9 cellular contexts compared by ENCODE assay signal in the genomic region with DNA sequence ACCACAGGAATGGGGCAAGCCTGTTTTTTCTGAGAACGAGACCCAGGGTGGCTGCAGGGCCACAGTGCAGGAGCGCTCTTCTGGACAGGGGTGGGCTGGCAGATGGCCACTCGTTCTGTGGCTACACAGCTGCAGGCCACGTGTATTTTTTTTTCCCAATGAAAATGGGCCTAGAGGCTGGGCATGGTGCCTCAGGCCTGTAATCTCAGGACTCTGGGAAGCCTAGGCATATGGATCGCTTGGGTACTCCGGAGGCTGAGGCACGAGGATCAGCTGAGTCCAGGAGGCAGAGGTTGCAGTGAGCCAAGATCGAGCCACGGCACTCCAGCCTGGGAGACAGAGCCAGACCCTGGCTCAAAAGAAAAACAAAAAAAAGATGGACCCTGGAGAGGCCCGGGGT. TPM values are rescaled to one million over a fixed set of nuclear protein-coding genes. Genes with fewer than 3 reads are reported as not detected.
DNase-seq lines count a peak whose midpoint lies in the region; ATAC-seq and TF ChIP-seq lines count a peak whose summit lies in the region.
"Had no signal": no experiment of that assay in that cellular context is flagged by ENCODE, and none has a peak within 500 bp of the region (broad histone marks: within the 10 kb centered on the region; RNA-seq: fewer than 3 reads in every experiment).

No MANE protein-coding gene starts in this region.

- H3K27me3 ChIP-seq in layer of hippocampus (ENCODE audit: control insufficient read depth, insufficient read depth, low read length) (no peaks in the 10 kb centered on the region), upper lobe of left lung (no peaks in the 10 kb centered on the region)

- TF ChIP-seq CTCF in upper lobe of left lung (IDR thresholded peaks at IDR 0.05): no peak

- no peak for TF ChIP-seq EP300 in upper lobe of left lung (IDR thresholded peaks at IDR 0.05)

- ATAC-seq in upper lobe of left lung (ENCODE audit: low FRiP score in 2 of 2): peak; percentile 2 to 9

- no peaks in the 10 kb centered on the region for H3K9me3 Mint-ChIP-seq in activated naive CD4-positive, alpha-beta T cell treated with anti-CD3 and anti-CD28 coated beads for 36 hours
- no peaks in the 10 kb centered on the region for H3K9me3 Mint-ChIP-seq in activated naive CD8-positive, alpha-beta T cell (ENCODE audit: low read depth)

- peaks cover 0 to 50% (median 21%) of the 10 kb centered on the region in 4 donors for H3K36me3 ChIP-seq in upper lobe of left lung

- no peak for TF ChIP-seq POLR2A in upper lobe of left lung (IDR thresholded peaks at IDR 0.05)

- 44 to 58% methylated on average over 8 to 9 of the region's 10 CpGs for WGBS in upper lobe of left lung, 2 donors

- H3K4me3 ChIP-seq in upper lobe of left lung: peak overlapping the region in 3 of 4 donors; percentile 40 to 49 (median 42)

- no peaks in the 10 kb centered on the region for H3K27me3 Mint-ChIP-seq in activated naive CD4-positive, alpha-beta T cell treated with anti-CD3 and anti-CD28 coated beads for 36 hours (ENCODE audit: low read depth)
- no peaks in the 10 kb centered on the region for H3K27me3 Mint-ChIP-seq in activated naive CD8-positive, alpha-beta T cell

- intact Hi-C loops in activated naive CD4-positive, alpha-beta T cell treated with anti-CD3 and anti-CD28 coated beads for 36 hours (cut with micrococcal nuclease): loop anchor here (1.0 to 2.0 kb wide), 2 partner anchors 44 to 375 kb away; partner anchors contain the start of genes NUBP2 and SPSB3

- CTCF ChIA-PET in activated naive CD4-positive, alpha-beta T cell treated with anti-CD3 and anti-CD28 coated beads for 36 hours (lab: Charles Lee): interaction anchor here (0.7 to 1.5 kb wide), 2 partner anchors 15 to 44 kb away, joined by 3 to 4 read pairs; no protein-coding TSS in a partner anchor

- peaks cover 1% of the 10 kb centered on the region for H3K36me3 Mint-ChIP-seq in activated naive CD4-positive, alpha-beta T cell treated with anti-CD3 and anti-CD28 coated beads for 36 hours (ENCODE audit: low read depth)
- H3K36me3 Mint-ChIP-seq in activated naive CD8-positive, alpha-beta T cell: no peaks in the 10 kb centered on the region

- H3K27ac ChIP-seq in layer of hippocampus (ENCODE audit: low read depth, low read length): peak overlapping the region; percentile 72
- H3K27ac ChIP-seq in upper lobe of left lung: peak overlapping the region in 1 of 4 donors; percentile 61

- peak overlapping the region; percentile 65 for H3K4me3 Mint-ChIP-seq in activated naive CD4-positive, alpha-beta T cell treated with anti-CD3 and anti-CD28 coated beads for 36 hours
- H3K4me3 Mint-ChIP-seq in activated naive CD8-positive, alpha-beta T cell: peak overlapping the region; percentile 73

- H3K4me1 ChIP-seq in upper lobe of left lung: peaks cover 13 to 22% (median 14%) of the 10 kb centered on the region in 4 donors

- peak overlapping the region; percentile 30 for H3K27ac Mint-ChIP-seq in activated naive CD4-positive, alpha-beta T cell treated with anti-CD3 and anti-CD28 coated beads for 36 hours
- H3K27ac Mint-ChIP-seq in activated naive CD8-positive, alpha-beta T cell: peak overlapping the region; percentile 66

- no peaks in the 10 kb centered on the region for H3K9me3 ChIP-seq in upper lobe of left lung

- DNase-seq in activated naive CD4-positive, alpha-beta T cell treated with anti-CD3 and anti-CD28 coated beads for 36 hours: no peak
- no peak for DNase-seq in activated naive CD4-positive, alpha-beta T cell (lab: John Stamatoyannopoulos, UW)
- DNase-seq in upper lobe of left lung (no peak), DMS53 (lab: John Stamatoyannopoulos, UW) (no peak), NOMO-1 treated with DMSO at 0.1 percent for 48 hours (lab: John Stamatoyannopoulos, UW; ENCODE audit: unreplicated experiment) (no peak)
- DNase-seq in stimulated activated CD4-positive, alpha-beta T cell treated with anti-CD3 and anti-CD28 coated beads, Interleukin-2, amount 100 ng/mL, for 24 hours: no peak

- peaks cover 23% of the 10 kb centered on the region for H3K4me1 Mint-ChIP-seq in activated naive CD4-positive, alpha-beta T cell treated with anti-CD3 and anti-CD28 coated beads for 36 hours (ENCODE audit: low read depth)
- H3K4me1 Mint-ChIP-seq in activated naive CD8-positive, alpha-beta T cell (ENCODE audit: low read depth): peaks cover 27% of the 10 kb centered on the region

RNA-seq across cellular contexts. Expression of gene UNKL, which starts 6.8 kb away (rescaled TPM):
- 10 to 100 TPM; 35.9 to 38.4 TPM for total RNA-seq in activated naive CD4-positive, alpha-beta T cell treated with anti-CD3 and anti-CD28 coated beads for 36 hours
- total RNA-seq in upper lobe of left lung: 10 to 100 TPM in 5 of 6 donors, 1 to 10 TPM in 1; 7.6 to 83.8 (median 28.0) TPM

RNA-seq across cellular contexts. Expression of gene UQCC4, which starts 12.8 kb away (rescaled TPM):
- total RNA-seq in activated naive CD4-positive, alpha-beta T cell treated with anti-CD3 and anti-CD28 coated beads for 36 hours: 10 to 100 TPM; 11.2 to 12.2 TPM
- 10 to 100 TPM in 3 of 6 donors, 1 to 10 TPM in 3; 3.1 to 16.3 (median 9.9) TPM for total RNA-seq in upper lobe of left lung

RNA-seq across cellular contexts. Expression of gene PERCC1, which starts 23.1 kb away (rescaled TPM):
- under 1 TPM in 1 of 2 experiments, not detected in 1; 0.31 TPM for total RNA-seq in activated naive CD4-positive, alpha-beta T cell treated with anti-CD3 and anti-CD28 coated beads for 36 hours
- 1 to 10 TPM in 1 of 6 donors, under 1 TPM in 1, not detected in 4; 0.27 to 2.2 TPM for total RNA-seq in upper lobe of left lung
- total RNA-seq: urinary bladder had no signal

RNA-seq across cellular contexts. Expression of gene CCDC154, which starts 36.6 kb away (rescaled TPM):
- 1 to 10 TPM in 1 of 2 experiments, under 1 TPM in 1; 0.74 to 1.8 TPM for total RNA-seq in activated naive CD4-positive, alpha-beta T cell treated with anti-CD3 and anti-CD28 coated beads for 36 hours
- 1 to 10 TPM in 4 of 6 donors, under 1 TPM in 1, not detected in 1; 0.30 to 5.4 (median 2.9) TPM for total RNA-seq in upper lobe of left lung

RNA-seq across cellular contexts. Expression of gene GNPTG, which starts 56.0 kb away (rescaled TPM):
- total RNA-seq in activated naive CD4-positive, alpha-beta T cell treated with anti-CD3 and anti-CD28 coated beads for 36 hours: 10 to 100 TPM; 15.9 to 17.3 TPM
- total RNA-seq in upper lobe of left lung: 100 to 1,000 TPM in 1 of 6 donors, 10 to 100 TPM in 5; 32.8 to 106 (median 93.0) TPM
